ENCODE assay signal across 8 cellular contexts in genomic region chr10:114767589-114768393, GRCh38. TPM values are rescaled to one million over a fixed set of nuclear protein-coding genes. Genes with fewer than 3 reads are reported as not detected.
DNase-seq lines count a peak whose midpoint lies in the region; ATAC-seq and TF ChIP-seq lines count a peak whose summit lies in the region.

No MANE protein-coding gene starts in this region.

- peak overlapping the region; percentile 57 for H3K4me3 ChIP-seq in Caco-2 (ENCODE audit: low read depth, low read length)
- peak overlapping the region; percentile 74 to 87 for H3K4me3 ChIP-seq in right atrium auricular region

- no peaks in the 10 kb centered on the region for H3K36me3 Mint-ChIP-seq in Caco-2 (ENCODE audit: insufficient read depth, unreplicated experiment)
- H3K36me3 Mint-ChIP-seq in activated naive CD8-positive, alpha-beta T cell treated with anti-CD3 and anti-CD28 coated beads, Interleukin-2, amount 10 ng/mL, durations not matched to agents 7 days and 5 days = no peaks in the 10 kb centered on the region

- TF ChIP-seq CTCF in Caco-2 (IDR thresholded peaks at IDR 0.05; ENCODE audit: insufficient read depth in 1 of 2, low read depth in 1 of 2, low read length in 1 of 2, severe bottlenecking in 1 of 2, unreplicated experiment in 1 of 2) = no peak
- no peak for TF ChIP-seq CTCF in right atrium auricular region (IDR thresholded peaks at IDR 0.05)

- peak; percentile 45 for ATAC-seq in HG03442 (IDR thresholded peaks at IDR 0.05; ENCODE audit: unreplicated experiment)
- peak; percentile 39 for ATAC-seq in activated naive CD8-positive, alpha-beta T cell treated with anti-CD3 and anti-CD28 coated beads, Interleukin-2, amount 10 ng/mL, durations not matched to agents 7 days and 5 days (ENCODE audit: low read depth)
- peak; percentile 72 for ATAC-seq in sciatic nerve
- no peak for ATAC-seq in HG02798 (IDR thresholded peaks at IDR 0.05; ENCODE audit: poor library complexity, unreplicated experiment)
- ATAC-seq in GM21717 (IDR thresholded peaks at IDR 0.05; ENCODE audit: unreplicated experiment) = no peak

- H3K4me1 ChIP-seq in Caco-2 = peaks cover 15% of the 10 kb centered on the region; the same call in 1 of the 2 replicates
- H3K4me1 ChIP-seq in right atrium auricular region = peaks cover 0 to 17% of the 10 kb centered on the region in 2 donors

- H3K4me3 Mint-ChIP-seq in Caco-2 (ENCODE audit: unreplicated experiment) = peak overlapping the region; percentile 61
- H3K4me3 Mint-ChIP-seq in activated naive CD8-positive, alpha-beta T cell treated with anti-CD3 and anti-CD28 coated beads, Interleukin-2, amount 10 ng/mL, durations not matched to agents 7 days and 5 days = peak overlapping the region; percentile 71

- POLR2A ChIA-PET in Caco-2 (lab: Charles Lee) = no interaction called here
- POLR2A ChIA-PET in activated naive CD8-positive, alpha-beta T cell treated with anti-CD3 and anti-CD28 coated beads, Interleukin-2, amount 10 ng/mL, durations not matched to agents 7 days and 5 days (lab: Charles Lee) = interaction anchor here (0.8 kb wide), 1 partner anchor 127 kb away, joined by 3 read pairs; no protein-coding TSS in a partner anchor

- peak overlapping the region; percentile 88 to 93 for H3K27ac ChIP-seq in right atrium auricular region

- H3K9me3 ChIP-seq in Caco-2 (no peaks in the 10 kb centered on the region), right atrium auricular region (no peaks in the 10 kb centered on the region)

- BruUV-seq in Caco-2 (replicated peaks; lab: Mats Ljungman, UMichigan) = no TSS peak

- peaks cover 7% of the 10 kb centered on the region for H3K4me1 Mint-ChIP-seq in Caco-2 (ENCODE audit: low read depth, unreplicated experiment)
- peaks cover 3% of the 10 kb centered on the region for H3K4me1 Mint-ChIP-seq in activated naive CD8-positive, alpha-beta T cell treated with anti-CD3 and anti-CD28 coated beads, Interleukin-2, amount 10 ng/mL, durations not matched to agents 7 days and 5 days

- no peaks in the 10 kb centered on the region for H3K9me3 Mint-ChIP-seq in Caco-2 (ENCODE audit: unreplicated experiment)
- H3K9me3 Mint-ChIP-seq in activated naive CD8-positive, alpha-beta T cell treated with anti-CD3 and anti-CD28 coated beads, Interleukin-2, amount 10 ng/mL, durations not matched to agents 7 days and 5 days = no peaks in the 10 kb centered on the region

- H3K27ac Mint-ChIP-seq in Caco-2 (ENCODE audit: unreplicated experiment) = no peak overlapping the region
- no peak overlapping the region for H3K27ac Mint-ChIP-seq in activated naive CD8-positive, alpha-beta T cell treated with anti-CD3 and anti-CD28 coated beads, Interleukin-2, amount 10 ng/mL, durations not matched to agents 7 days and 5 days

- intact Hi-C loops in Caco-2 (cut with micrococcal nuclease; ENCODE audit: unreplicated experiment) = loop anchor here (5.0 kb wide), 2 partner anchors 45 to 55 kb away; partner anchors contain the start of gene FHIP2A
- intact Hi-C loops in sciatic nerve (cut with DNase I) = no loop called here

- H3K27me3 ChIP-seq in Caco-2 (replicated peaks; ENCODE audit: control insufficient read depth, insufficient read depth, low read length) (no peaks in the 10 kb centered on the region), right atrium auricular region (no peaks in the 10 kb centered on the region)

- CTCF ChIA-PET in Caco-2 (lab: Charles Lee) = interaction anchor here (1.2 kb wide), 1 partner anchor 54 kb away, joined by 3 read pairs; the partner anchor contains the start of gene FHIP2A

- H3K36me3 ChIP-seq in Caco-2 (ENCODE audit: control insufficient read depth, insufficient read depth, low read length) (no peaks in the 10 kb centered on the region), right atrium auricular region (no peaks in the 10 kb centered on the region)

- DNase-seq in Caco-2 = peak in 1 of 2 experiments; percentile 43
- peak; percentile 37 for DNase-seq in activated naive CD8-positive, alpha-beta T cell treated with anti-CD3 and anti-CD28 coated beads, Interleukin-2, amount 10 ng/mL, durations not matched to agents 7 days and 5 days
- no peak for DNase-seq in right atrium auricular region (ENCODE audit: low spot score)
- DNase-seq in sciatic nerve (ENCODE audit: low spot score) = no peak
- no peak for DNase-seq in Ammon's horn (ENCODE audit: low spot score)

- H3K27me3 Mint-ChIP-seq in Caco-2 (ENCODE audit: insufficient read depth, unreplicated experiment) = peaks cover 15% of the 10 kb centered on the region
- peaks cover 71% of the 10 kb centered on the region for H3K27me3 Mint-ChIP-seq in activated naive CD8-positive, alpha-beta T cell treated with anti-CD3 and anti-CD28 coated beads, Interleukin-2, amount 10 ng/mL, durations not matched to agents 7 days and 5 days

RNA-seq across cellular contexts. Expression of gene FHIP2A, which starts 53.8 kb away (rescaled TPM):
- 15.2 and 15.3 TPM in 2 replicates for total RNA-seq in Caco-2 (2022)
- total RNA-seq in activated naive CD8-positive, alpha-beta T cell treated with anti-CD3 and anti-CD28 coated beads, Interleukin-2, amount 10 ng/mL, durations not matched to agents 7 days and 5 days = 10 to 100 TPM; 26.4 to 29.7 TPM
- 10 to 100 TPM; 18.3 to 19.5 TPM for total RNA-seq in right atrium auricular region
- total RNA-seq in sciatic nerve = 44.8 TPM

Comparison
In these comparisons a context has a peak if more than half of its experiments do, and no peak if none do; other contexts are left out.
1. ATAC-seq: peak in HG03442 (single experiment), activated naive CD8-positive, alpha-beta T cell treated with anti-CD3 and anti-CD28 coated beads, Interleukin-2, amount 10 ng/mL, durations not matched to agents 7 days and 5 days (single experiment) and sciatic nerve (single experiment); none in HG02798 (single experiment) and GM21717 (single experiment).